ENCODE assay signal across 24 cellular contexts in the genomic region with DNA sequence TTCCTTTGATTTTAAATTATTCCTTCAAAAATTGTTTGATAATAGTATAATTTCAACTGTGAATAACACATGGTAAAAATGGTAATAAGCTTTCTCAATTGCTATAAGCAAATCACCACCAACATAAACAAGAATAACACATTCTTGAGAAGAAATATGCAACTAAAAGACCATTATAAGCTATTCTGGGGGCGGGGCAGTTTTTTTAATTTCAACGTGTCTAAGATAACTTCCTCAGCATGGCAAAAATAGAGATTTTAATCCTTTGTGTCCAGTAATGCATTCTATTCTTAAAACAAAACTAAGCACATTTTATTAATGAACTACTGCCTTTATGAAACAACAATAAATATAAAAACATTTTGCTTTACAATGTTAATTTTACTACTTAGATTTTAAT. TPM values are rescaled to one million over a fixed set of nuclear protein-coding genes. Genes with fewer than 3 reads are reported as not detected.
A peak's percentile ranks its signal among the peaks of the same experiment; 100 is the strongest.
DNase-seq lines count a peak whose midpoint lies in the region; ATAC-seq and TF ChIP-seq lines count a peak whose summit lies in the region.
"Had no signal": no experiment of that assay in that cellular context is flagged by ENCODE, and none has a peak within 500 bp of the region (broad histone marks: within the 10 kb centered on the region; RNA-seq: fewer than 3 reads in every experiment).

No MANE protein-coding gene starts in this region.

- no peak for TF ChIP-seq EP300 in neural cell (conservative IDR thresholded peaks at IDR 0.05; ENCODE audit: poor library complexity, severe bottlenecking)

- no peaks in the 10 kb centered on the region for H3K9me3 ChIP-seq in neural cell (ENCODE audit: low read length)
- H3K9me3 ChIP-seq: gastrocnemius medialis, sigmoid colon, tibial nerve had no signal

- no peak for TF ChIP-seq RAD21 in neural cell (conservative IDR thresholded peaks at IDR 0.05)

- intact Hi-C loops in activated T-helper 1 cell treated with anti-CD3 and anti-CD28 coated beads, Interleukin-12 subunit alpha, Interleukin-12 subunit beta, Interleukin-2, Interleukin-4 antibody, amounts not matched to agents 30 ng/mL and 10 ng/mL and 1 ng/mL, durations not matched to agents 14 hours and 24 hours and 36 hours (cut with micrococcal nuclease), result no loop called here

- no peaks in the 10 kb centered on the region for H3K36me3 ChIP-seq in neural cell (ENCODE audit: insufficient read depth, low read length)
- H3K36me3 ChIP-seq: gastrocnemius medialis, pancreas, sigmoid colon, tibial nerve had no signal

- H3K27ac Mint-ChIP-seq in activated naive CD8-positive, alpha-beta T cell treated with anti-CD3 and anti-CD28 coated beads for 36 hours, result no peak overlapping the region
- H3K27ac Mint-ChIP-seq in activated naive CD8-positive, alpha-beta T cell treated with anti-CD3 and anti-CD28 coated beads, Interleukin-2, amount 50 U/mL, for 24 hours, result no peak overlapping the region
- H3K27ac Mint-ChIP-seq in activated T-helper 1 cell treated with anti-CD3 and anti-CD28 coated beads, Interleukin-12 subunit alpha, Interleukin-12 subunit beta, Interleukin-2, Interleukin-4 antibody, amounts not matched to agents 30 ng/mL and 10 ng/mL and 1 ng/mL, durations not matched to agents 14 hours and 24 hours and 36 hours, result no peak overlapping the region
- H3K27ac Mint-ChIP-seq: activated CD4-positive, alpha-beta memory T cell treated with anti-CD3 and anti-CD28 coated beads, Interleukin-2, amount 10 ng/mL, durations not matched to agents 7 days and 5 days; activated naive CD8-positive, alpha-beta T cell treated with anti-CD3 and anti-CD28 coated beads, Interleukin-2, amount 10 ng/mL, durations not matched to agents 7 days and 5 days; CD8-positive, alpha-beta memory T cell; naive thymus-derived CD4-positive, alpha-beta T cell had no signal

- H3K4me1 Mint-ChIP-seq in activated naive CD8-positive, alpha-beta T cell treated with anti-CD3 and anti-CD28 coated beads for 36 hours, result peaks cover 11% of the 10 kb centered on the region
- peaks cover 1% of the 10 kb centered on the region for H3K4me1 Mint-ChIP-seq in activated naive CD8-positive, alpha-beta T cell treated with anti-CD3 and anti-CD28 coated beads, Interleukin-2, amount 50 U/mL, for 24 hours
- peaks cover 22% of the 10 kb centered on the region for H3K4me1 Mint-ChIP-seq in activated T-helper 1 cell treated with anti-CD3 and anti-CD28 coated beads, Interleukin-12 subunit alpha, Interleukin-12 subunit beta, Interleukin-2, Interleukin-4 antibody, amounts not matched to agents 30 ng/mL and 10 ng/mL and 1 ng/mL, durations not matched to agents 14 hours and 24 hours and 36 hours (ENCODE audit: low read depth)

- no peaks in the 10 kb centered on the region for H3K9me2 ChIP-seq in neural cell (ENCODE audit: insufficient read depth, low read length)

- peaks cover 7% of the 10 kb centered on the region for H3K9me3 Mint-ChIP-seq in activated naive CD8-positive, alpha-beta T cell treated with anti-CD3 and anti-CD28 coated beads for 36 hours
- peaks cover 2% of the 10 kb centered on the region for H3K9me3 Mint-ChIP-seq in activated naive CD8-positive, alpha-beta T cell treated with anti-CD3 and anti-CD28 coated beads, Interleukin-2, amount 50 U/mL, for 24 hours
- peaks cover 7% of the 10 kb centered on the region for H3K9me3 Mint-ChIP-seq in activated T-helper 1 cell treated with anti-CD3 and anti-CD28 coated beads, Interleukin-12 subunit alpha, Interleukin-12 subunit beta, Interleukin-2, Interleukin-4 antibody, amounts not matched to agents 30 ng/mL and 10 ng/mL and 1 ng/mL, durations not matched to agents 14 hours and 24 hours and 36 hours

- no peaks in the 10 kb centered on the region for H3K27me3 Mint-ChIP-seq in activated naive CD8-positive, alpha-beta T cell treated with anti-CD3 and anti-CD28 coated beads for 36 hours
- no peaks in the 10 kb centered on the region for H3K27me3 Mint-ChIP-seq in activated naive CD8-positive, alpha-beta T cell treated with anti-CD3 and anti-CD28 coated beads, Interleukin-2, amount 50 U/mL, for 24 hours
- H3K27me3 Mint-ChIP-seq in activated T-helper 1 cell treated with anti-CD3 and anti-CD28 coated beads, Interleukin-12 subunit alpha, Interleukin-12 subunit beta, Interleukin-2, Interleukin-4 antibody, amounts not matched to agents 30 ng/mL and 10 ng/mL and 1 ng/mL, durations not matched to agents 14 hours and 24 hours and 36 hours (ENCODE audit: insufficient read depth), result no peaks in the 10 kb centered on the region
- H3K27me3 Mint-ChIP-seq: activated CD4-positive, alpha-beta memory T cell treated with anti-CD3 and anti-CD28 coated beads, Interleukin-2, amount 10 ng/mL, durations not matched to agents 7 days and 5 days; activated naive CD8-positive, alpha-beta T cell treated with anti-CD3 and anti-CD28 coated beads, Interleukin-2, amount 10 ng/mL, durations not matched to agents 7 days and 5 days; CD8-positive, alpha-beta memory T cell; naive thymus-derived CD4-positive, alpha-beta T cell had no signal

- peak overlapping the region; percentile 24 for H3K4me3 ChIP-seq in neural cell (ENCODE audit: low read length)
- H3K4me3 ChIP-seq: tibial nerve had no signal

- no peak for TF ChIP-seq CTCF in neural cell (IDR thresholded peaks at IDR 0.05; ENCODE audit: poor library complexity, severe bottlenecking)

- H3K4me2 ChIP-seq in neural cell (ENCODE audit: low read length), result peak overlapping the region; percentile 17

- H3K36me3 Mint-ChIP-seq in activated naive CD8-positive, alpha-beta T cell treated with anti-CD3 and anti-CD28 coated beads for 36 hours, result no peaks in the 10 kb centered on the region
- no peaks in the 10 kb centered on the region for H3K36me3 Mint-ChIP-seq in activated naive CD8-positive, alpha-beta T cell treated with anti-CD3 and anti-CD28 coated beads, Interleukin-2, amount 50 U/mL, for 24 hours (ENCODE audit: low read depth)
- H3K36me3 Mint-ChIP-seq in activated T-helper 1 cell treated with anti-CD3 and anti-CD28 coated beads, Interleukin-12 subunit alpha, Interleukin-12 subunit beta, Interleukin-2, Interleukin-4 antibody, amounts not matched to agents 30 ng/mL and 10 ng/mL and 1 ng/mL, durations not matched to agents 14 hours and 24 hours and 36 hours (ENCODE audit: low read depth), result peaks cover 1% of the 10 kb centered on the region

- DNase-seq in activated naive CD8-positive, alpha-beta T cell treated with anti-CD3 and anti-CD28 coated beads for 36 hours, result no peak
- DNase-seq in activated naive CD8-positive, alpha-beta T cell treated with anti-CD3 and anti-CD28 coated beads, Interleukin-2, amount 50 U/mL, for 24 hours, result no peak
- DNase-seq in NAMALWA (ENCODE audit: low spot score), result peak; percentile 52
- DNase-seq in activated T-helper 1 cell treated with anti-CD3 and anti-CD28 coated beads, Interleukin-12 subunit alpha, Interleukin-12 subunit beta, Interleukin-2, Interleukin-4 antibody, amounts not matched to agents 30 ng/mL and 10 ng/mL and 1 ng/mL, durations not matched to agents 14 hours and 24 hours and 36 hours (ENCODE audit: low spot score), result no peak
- DNase-seq in NCI-H1436 treated with DMSO at 0.1 percent for 48 hours (lab: John Stamatoyannopoulos, UW), result no peak
- DNase-seq: activated CD4-positive, alpha-beta memory T cell treated with anti-CD3 and anti-CD28 coated beads, Interleukin-2, amount 10 ng/mL, durations not matched to agents 7 days and 5 days; activated naive CD8-positive, alpha-beta T cell treated with anti-CD3 and anti-CD28 coated beads, Interleukin-2, amount 10 ng/mL, durations not matched to agents 7 days and 5 days; activated T-cell treated with anti-CD3 and anti-CD28 coated beads, Interleukin-2, amount 50 U/mL, for 48 hours; CD8-positive, alpha-beta memory T cell; gastrocnemius medialis; KG1; kidney glomerular epithelial cell; mesenchymal stem cell; naive thymus-derived CD4-positive, alpha-beta T cell; NCI-H1105 treated with DMSO at 0.1 percent for 48 hours; pancreas; sigmoid colon; stimulated activated naive CD4-positive, alpha-beta T cell had no signal

- H3F3A ChIP-seq in neural cell (ENCODE audit: insufficient read depth, low read length, poor library complexity, severe bottlenecking), result no peaks in the 10 kb centered on the region

- no peak overlapping the region for H3K27ac ChIP-seq in neural cell (ENCODE audit: low read length)
- H3K27ac ChIP-seq: sigmoid colon, tibial nerve had no signal

- no peaks in the 10 kb centered on the region for H4K20me1 ChIP-seq in neural cell (ENCODE audit: insufficient read depth)

- no peak overlapping the region for H3K9ac ChIP-seq in neural cell (ENCODE audit: low read length)

- H3K4me3 Mint-ChIP-seq in activated naive CD8-positive, alpha-beta T cell treated with anti-CD3 and anti-CD28 coated beads for 36 hours, result peak overlapping the region; percentile 53
- H3K4me3 Mint-ChIP-seq in activated naive CD8-positive, alpha-beta T cell treated with anti-CD3 and anti-CD28 coated beads, Interleukin-2, amount 50 U/mL, for 24 hours, result no peak overlapping the region
- peak overlapping the region; percentile 42 for H3K4me3 Mint-ChIP-seq in activated T-helper 1 cell treated with anti-CD3 and anti-CD28 coated beads, Interleukin-12 subunit alpha, Interleukin-12 subunit beta, Interleukin-2, Interleukin-4 antibody, amounts not matched to agents 30 ng/mL and 10 ng/mL and 1 ng/mL, durations not matched to agents 14 hours and 24 hours and 36 hours
- H3K4me3 Mint-ChIP-seq: CD8-positive, alpha-beta memory T cell had no signal

- no peaks in the 10 kb centered on the region for H3K79me2 ChIP-seq in neural cell (replicated peaks; ENCODE audit: insufficient read depth, low read length)

- no peak for ATAC-seq in activated naive CD8-positive, alpha-beta T cell treated with anti-CD3 and anti-CD28 coated beads, Interleukin-2, amount 50 U/mL, for 24 hours
- ATAC-seq in HG03159 (IDR thresholded peaks at IDR 0.05; ENCODE audit: unreplicated experiment), result no peak
- no peak for ATAC-seq in GM19455 (IDR thresholded peaks at IDR 0.05; ENCODE audit: unreplicated experiment)
- ATAC-seq: gastrocnemius medialis; naive thymus-derived CD4-positive, alpha-beta T cell; Right ventricle myocardium inferior had no signal

- no peak overlapping the region for H2AFZ ChIP-seq in neural cell (ENCODE audit: low read depth, low read length)

- H3K27me3 ChIP-seq in neural cell (ENCODE audit: insufficient read depth, low read depth, low read length), result no peaks in the 10 kb centered on the region
- H3K27me3 ChIP-seq: gastrocnemius medialis, pancreas, sigmoid colon, tibial nerve had no signal

RNA-seq across cellular contexts. Expression of a gene that starts 1.5 kb away (rescaled TPM):
- 10 to 100 TPM; 46.7 to 47.1 TPM for total RNA-seq in activated naive CD8-positive, alpha-beta T cell treated with anti-CD3 and anti-CD28 coated beads for 36 hours
- 25.0 and 27.2 TPM in 2 replicates for total RNA-seq in activated T-helper 1 cell treated with anti-CD3 and anti-CD28 coated beads, Interleukin-12 subunit alpha, Interleukin-12 subunit beta, Interleukin-2, Interleukin-4 antibody, amounts not matched to agents 30 ng/mL and 10 ng/mL and 1 ng/mL, durations not matched to agents 14 hours and 24 hours and 36 hours
- polyA plus RNA-seq in neural cell, result 22.3 and 32.2 TPM in 2 replicates
- 8.8 and 9.5 TPM in 2 replicates for polyA minus RNA-seq in neural cell
- total RNA-seq: bronchial epithelial cell had no signal
- polyA plus RNA-seq: CD8-positive, alpha-beta memory T cell had no signal

RNA-seq across cellular contexts. Expression of a gene that starts 48.0 kb away (rescaled TPM):
- total RNA-seq in activated naive CD8-positive, alpha-beta T cell treated with anti-CD3 and anti-CD28 coated beads for 36 hours, result 10 to 100 TPM; 41.3 to 42.5 TPM
- 27.4 and 29.3 TPM in 2 replicates for total RNA-seq in activated T-helper 1 cell treated with anti-CD3 and anti-CD28 coated beads, Interleukin-12 subunit alpha, Interleukin-12 subunit beta, Interleukin-2, Interleukin-4 antibody, amounts not matched to agents 30 ng/mL and 10 ng/mL and 1 ng/mL, durations not matched to agents 14 hours and 24 hours and 36 hours
- 30.5 and 38.6 TPM in 2 replicates for polyA plus RNA-seq in neural cell
- 42.1 and 44.8 TPM in 2 replicates for polyA minus RNA-seq in neural cell
